ENCODE assay signal across 15 cellular contexts in the genomic region with DNA sequence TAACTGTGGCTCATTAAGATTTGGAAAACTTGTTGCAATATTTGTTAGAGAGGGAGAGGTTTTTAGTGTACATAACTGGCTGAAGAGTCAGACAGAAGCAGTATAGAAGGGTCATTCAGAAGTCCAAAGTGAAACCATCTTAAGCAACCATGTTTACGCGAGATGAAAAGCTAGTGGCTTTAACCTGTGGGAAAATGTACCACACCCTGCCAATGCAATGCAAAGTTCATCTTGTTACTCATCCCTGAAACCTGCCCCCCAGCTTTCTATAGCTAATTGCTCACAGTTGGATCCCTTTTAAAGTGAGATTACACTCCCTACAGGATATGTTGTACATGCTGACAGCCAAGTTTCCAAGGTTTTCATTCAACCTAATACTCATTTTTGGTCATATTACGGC.
DNase-seq lines count a peak whose midpoint lies in the region; ATAC-seq, FAIRE-seq and TF ChIP-seq lines count a peak whose summit lies in the region.
"Had no signal": no experiment of that assay in that cellular context is flagged by ENCODE, and none has a peak within 500 bp of the region (broad histone marks: within the 10 kb centered on the region; RNA-seq: fewer than 3 reads in every experiment).

No MANE protein-coding gene starts in this region.

- H3K4me3 ChIP-seq in AG10803 (ENCODE audit: low read length) (no peak overlapping the region), ovary (no peak overlapping the region)
- H3K4me3 ChIP-seq: sigmoid colon, tibial artery had no signal

- H3K36me3 ChIP-seq in ovary, result no peaks in the 10 kb centered on the region
- H3K36me3 ChIP-seq: sigmoid colon, tibial artery had no signal

- peaks cover 7% of the 10 kb centered on the region for H3K4me1 Mint-ChIP-seq in activated T-helper 17 cell treated with anti-CD3 and anti-CD28 coated beads, Interleukin-2, amount 50 U/mL, for 72 hours
- peaks cover 23% of the 10 kb centered on the region for H3K4me1 Mint-ChIP-seq in chondrocyte (ENCODE audit: low read depth)
- H3K4me1 Mint-ChIP-seq: B cell had no signal

- no peak for FAIRE-seq in D721Med (lab: Jason Lieb, UNC)
- FAIRE-seq: TTC549 had no signal

- intact Hi-C loops in ovary (cut with DNase I), result no loop called here

- no peak overlapping the region for H3K4me3 Mint-ChIP-seq in activated T-helper 17 cell treated with anti-CD3 and anti-CD28 coated beads, Interleukin-2, amount 50 U/mL, for 72 hours
- H3K4me3 Mint-ChIP-seq in chondrocyte (ENCODE audit: unreplicated experiment), result no peak overlapping the region
- H3K4me3 Mint-ChIP-seq: B cell had no signal

- peaks cover 2% of the 10 kb centered on the region for H3K4me1 ChIP-seq in ovary (ENCODE audit: insufficient read depth)

- no peak overlapping the region for H3K27ac Mint-ChIP-seq in activated T-helper 17 cell treated with anti-CD3 and anti-CD28 coated beads, Interleukin-2, amount 50 U/mL, for 72 hours
- H3K27ac Mint-ChIP-seq in chondrocyte (ENCODE audit: unreplicated experiment), result no peak overlapping the region
- H3K27ac Mint-ChIP-seq: B cell had no signal

- 88 to 91% (median 89%) methylated on average over 3 of the region's 3 CpGs for WGBS in ovary, 3 donors

- DNase-seq in AG10803 (ENCODE audit: low read depth) (peak; percentile 49), HT1080 (ENCODE audit: low read depth) (peak; percentile 79), astrocyte of the hippocampus (ENCODE audit: low read depth, low spot score) (peak; percentile 29), kidney tubule cell (ENCODE audit: low spot score) (peak; percentile 45), D721Med (ENCODE audit: insufficient read length, low spot score) (no peak), ovary (no peak), chondrocyte (ENCODE audit: low spot score) (no peak)
- DNase-seq: KBM-7, NCI-H2171, sigmoid colon, tibial artery had no signal

- no peak overlapping the region for H3K27ac ChIP-seq in ovary
- H3K27ac ChIP-seq: sigmoid colon, tibial artery had no signal

- no peak for ATAC-seq in activated T-helper 17 cell treated with anti-CD3 and anti-CD28 coated beads, Interleukin-2, amount 50 U/mL, for 72 hours (replicated peaks)
- ATAC-seq: Right ventricle myocardium inferior had no signal

- TF ChIP-seq CTCF in AG10803 (conservative IDR thresholded peaks at IDR 0.05; ENCODE audit: low read length) (no peak), D721Med (IDR thresholded peaks at IDR 0.05; ENCODE audit: insufficient read depth, missing control alignments) (no peak), ovary (IDR thresholded peaks at IDR 0.05) (no peak), chondrocyte (IDR thresholded peaks at IDR 0.05) (no peak)

- TF ChIP-seq POLR2A in ovary (IDR thresholded peaks at IDR 0.05), result no peak

- no peaks in the 10 kb centered on the region for H3K27me3 ChIP-seq in ovary
- H3K27me3 ChIP-seq: sigmoid colon, tibial artery had no signal

- H3K9me3 ChIP-seq in ovary, result no peaks in the 10 kb centered on the region
- H3K9me3 ChIP-seq: sigmoid colon, tibial artery had no signal

- H3K27me3 Mint-ChIP-seq in activated T-helper 17 cell treated with anti-CD3 and anti-CD28 coated beads, Interleukin-2, amount 50 U/mL, for 72 hours, result no peaks in the 10 kb centered on the region
- H3K27me3 Mint-ChIP-seq in chondrocyte (ENCODE audit: low read depth), result no peaks in the 10 kb centered on the region

- H3K9me3 Mint-ChIP-seq in activated T-helper 17 cell treated with anti-CD3 and anti-CD28 coated beads, Interleukin-2, amount 50 U/mL, for 72 hours, result no peaks in the 10 kb centered on the region
- H3K9me3 Mint-ChIP-seq in chondrocyte (ENCODE audit: low read depth), result no peaks in the 10 kb centered on the region

- TF ChIP-seq EP300 in ovary (IDR thresholded peaks at IDR 0.05), result no peak

- H3K36me3 Mint-ChIP-seq in activated T-helper 17 cell treated with anti-CD3 and anti-CD28 coated beads, Interleukin-2, amount 50 U/mL, for 72 hours (ENCODE audit: low read depth), result no peaks in the 10 kb centered on the region
- H3K36me3 Mint-ChIP-seq in chondrocyte (ENCODE audit: low read depth), result no peaks in the 10 kb centered on the region

Comparison
In these comparisons a context has a peak if more than half of its experiments do, and no peak if none do; other contexts are left out.
1. DNase-seq: peak in AG10803 (single experiment), HT1080 (single experiment), astrocyte of the hippocampus (single experiment) and kidney tubule cell (single experiment); none in D721Med (single experiment), ovary (0 of 5) and chondrocyte (single experiment).